26 cellular contexts compared by ENCODE assay signal in genomic region chr5:125115180-125115495, GRCh38.
A peak's percentile ranks its signal among the peaks of the same experiment; 100 is the strongest.
DNase-seq lines count a peak whose midpoint lies in the region; ATAC-seq, FAIRE-seq and TF ChIP-seq lines count a peak whose summit lies in the region.
"Had no signal": no experiment of that assay in that cellular context is flagged by ENCODE, and none has a peak within 500 bp of the region (broad histone marks: within the 10 kb centered on the region; RNA-seq: fewer than 3 reads in every experiment).

No MANE protein-coding gene starts in this region.

- peak; percentile 62 for ATAC-seq in HepG2
- ATAC-seq: GM12878, HCT116, Panc1 had no signal

- no peaks in the 10 kb centered on the region for H3K27me3 ChIP-seq in OCI-LY1 (ENCODE audit: insufficient read depth, low read length)
- no peaks in the 10 kb centered on the region for H3K27me3 ChIP-seq in HepG2 (ENCODE audit: control insufficient read depth in 1 of 2, insufficient read depth in 2 of 2, low read length in 2 of 2)
- H3K27me3 ChIP-seq in osteoblast (ENCODE audit: insufficient read depth, low read length): no peaks in the 10 kb centered on the region
- H3K27me3 ChIP-seq: SJCRH30 had no signal

- H3K9ac ChIP-seq in OCI-LY1 (ENCODE audit: low read length) (no peak overlapping the region), HepG2 (ENCODE audit: insufficient read depth, low read depth, low read length) (no peak overlapping the region)

- H4K20me1 ChIP-seq in OCI-LY1 (ENCODE audit: insufficient read depth, low read length) (no peaks in the 10 kb centered on the region), HepG2 (ENCODE audit: insufficient read depth, low read length) (no peaks in the 10 kb centered on the region), osteoblast (ENCODE audit: insufficient read depth, low read length) (no peaks in the 10 kb centered on the region)

- H3K36me3 ChIP-seq in OCI-LY1 (ENCODE audit: insufficient read depth, low read length): no peaks in the 10 kb centered on the region
- H3K36me3 ChIP-seq in HepG2 (replicated peaks in 1 of 2; ENCODE audit: control insufficient read depth in 1 of 2, insufficient read depth in 2 of 2, low read length in 2 of 2): no peaks in the 10 kb centered on the region
- no peaks in the 10 kb centered on the region for H3K36me3 ChIP-seq in osteoblast (ENCODE audit: insufficient read depth, low read length)
- H3K36me3 ChIP-seq: SJCRH30 had no signal

- FAIRE-seq in HepG2 (lab: Jason Lieb, UNC): no peak
- FAIRE-seq: A204.1, GM12878, H1 had no signal

- TF ChIP-seq EP300 in HepG2 (IDR thresholded peaks at IDR 0.05; ENCODE audit: low read depth in 2 of 2, low read length in 2 of 2): no peak
- no peak for TF ChIP-seq EP300 in HepG2 (CRISPR knock-in tag; IDR thresholded peaks at IDR 0.05; ENCODE audit: borderline replicate concordance)

- peak; percentile 20 for DNase-seq in AG20443 (ENCODE audit: low spot score)
- DNase-seq in HepG2 (ENCODE audit: low spot score): no peak
- DNase-seq in osteoblast (ENCODE audit: insufficient read length, low spot score, missing footprints): no peak
- no peak for DNase-seq in activated effector memory CD4-positive, alpha-beta T cell treated with Interleukin-2 at 50 U/mL for 16 hours
- DNase-seq in GM13977 (ENCODE audit: low spot score): no peak
- DNase-seq in NCI-H2107 treated with DMSO at 0.1 percent for 48 hours (lab: John Stamatoyannopoulos, UW; ENCODE audit: unreplicated experiment): no peak
- DNase-seq: Caco-2; CD4-positive, alpha-beta memory T cell; DMS 273 treated with DMSO at 0.1 percent for 48 hours; DND-41; KG1; NCI-H1092 treated with DMSO at 0.1 percent for 48 hours; NCI-H1436 treated with DMSO at 0.1 percent for 48 hours; NCI-H2029; NCI-H345; NCI-H524; NCI-H774; NK-92 treated with Interleukin-12 subunit alpha and Interleukin-12 subunit beta, amount 100 ng/mL, for 24 hours; SJCRH30 had no signal

- POLR2A ChIA-PET in HepG2 (lab: Yijun Ruan, JAX): no interaction called here

- peak overlapping the region; percentile 15; the same call in 1 of the 2 replicates for H3K4me2 ChIP-seq in OCI-LY1 (ENCODE audit: low read length)
- H3K4me2 ChIP-seq in HepG2 (ENCODE audit: low read depth, low read length): no peak overlapping the region
- no peak overlapping the region for H3K4me2 ChIP-seq in osteoblast (ENCODE audit: insufficient read depth, low read length)

- no peak overlapping the region for H2AFZ ChIP-seq in OCI-LY1 (ENCODE audit: low read length)
- H2AFZ ChIP-seq in HepG2 (ENCODE audit: low read length): no peak overlapping the region
- H2AFZ ChIP-seq in osteoblast (ENCODE audit: low read length): peak overlapping the region; percentile 8

- in situ Hi-C loops in HepG2 (cut with HindIII; ENCODE audit: extremely low pct_ligation_motif_present, low pct_unique_long_range_greater_than_20kb) (no loop called here), GM13977 (cut with MboI; ENCODE audit: low pct_unique_long_range_greater_than_20kb, low sequenced_read_pairs, unreplicated experiment) (no loop called here)

- H3F3A ChIP-seq in OCI-LY1 (ENCODE audit: insufficient read depth, low read length): no peaks in the 10 kb centered on the region

- no peak for TF ChIP-seq CTCF in OCI-LY1 (IDR thresholded peaks at IDR 0.05; ENCODE audit: low read length)
- TF ChIP-seq CTCF in HepG2 (CRISPR knock-in tag; IDR thresholded peaks at IDR 0.05): no peak
- TF ChIP-seq CTCF in osteoblast (IDR thresholded peaks at IDR 0.05; ENCODE audit: extremely low read depth, low read depth, low read length): no peak
- TF ChIP-seq CTCF in GM13977 (IDR thresholded peaks at IDR 0.05; ENCODE audit: extremely low read depth, insufficient read depth, missing control alignments): no peak

- H3K9me3 ChIP-seq in OCI-LY1 (ENCODE audit: low read length): no peaks in the 10 kb centered on the region
- H3K9me3 ChIP-seq in HepG2 (ENCODE audit: low read length): no peaks in the 10 kb centered on the region
- H3K9me3 ChIP-seq in osteoblast (ENCODE audit: low read depth, low read length): no peaks in the 10 kb centered on the region
- H3K9me3 ChIP-seq: Caco-2, SJCRH30 had no signal

- no peak for TF ChIP-seq POLR2A in HepG2 (IDR thresholded peaks at IDR 0.05; ENCODE audit: insufficient read depth in 1 of 2, low read depth in 2 of 2, low read length in 2 of 2)

- H3K79me2 ChIP-seq in OCI-LY1 (ENCODE audit: insufficient read depth, low read length) (no peaks in the 10 kb centered on the region), HepG2 (ENCODE audit: insufficient read depth, low read length) (no peaks in the 10 kb centered on the region), osteoblast (ENCODE audit: insufficient read depth, low read length) (no peaks in the 10 kb centered on the region)

- H3K4me1 ChIP-seq in OCI-LY1 (ENCODE audit: insufficient read depth, low read length, severe bottlenecking): peaks cover 17% of the 10 kb centered on the region
- peaks cover 13% of the 10 kb centered on the region for H3K4me1 ChIP-seq in HepG2 (ENCODE audit: insufficient read depth, low read length)
- H3K4me1 ChIP-seq in osteoblast (ENCODE audit: insufficient read depth, low read length): no peaks in the 10 kb centered on the region
- H3K4me1 ChIP-seq: SJCRH30 had no signal

- H3K27ac ChIP-seq in OCI-LY1 (ENCODE audit: low read depth, low read length, poor library complexity, severe bottlenecking) (no peak overlapping the region), HepG2 (ENCODE audit: extremely low read length, insufficient read depth, low read length) (no peak overlapping the region), osteoblast (ENCODE audit: low read depth, low read length) (no peak overlapping the region)
- H3K27ac ChIP-seq: HL-60, SJCRH30 had no signal

- no peaks in the 10 kb centered on the region for H3K9me2 ChIP-seq in OCI-LY1 (ENCODE audit: low read depth, low read length)

- no peak for TF ChIP-seq RAD21 in HepG2 (CRISPR knock-in tag; IDR thresholded peaks at IDR 0.05)

- no peak overlapping the region for H3K4me3 ChIP-seq in OCI-LY1 (ENCODE audit: low read depth, low read length, poor library complexity, severe bottlenecking)
- H3K4me3 ChIP-seq in HepG2 (replicated peaks in 1 of 3; ENCODE audit: insufficient read depth in 1 of 3, low read depth in 2 of 3, low read length in 3 of 3): no peak overlapping the region
- H3K4me3 ChIP-seq in osteoblast (ENCODE audit: insufficient read depth, low read length): no peak overlapping the region
- H3K4me3 ChIP-seq: GM12878, SJCRH30 had no signal

- CTCF ChIA-PET in HepG2 (lab: Yijun Ruan, JAX; ENCODE audit: low intra/inter-chr PET ratio, low total read pairs): no interaction called here

- intact Hi-C loops in HepG2 (cut with micrococcal nuclease; ENCODE audit: unreplicated experiment): no loop called here

- 29% methylated on average over 6 of the region's 6 CpGs for WGBS in HepG2 (ENCODE audit: low lambda C conversion rate)

- no TSS peak for BruUV-seq in HepG2 (replicated peaks; lab: Mats Ljungman, UMichigan)

TF ChIP-seq in HepG2, 621 proteins besides CTCF, POLR2A, EP300 and RAD21:
- TF ChIP-seq NFATC3 (CRISPR knock-in tag; IDR thresholded peaks at IDR 0.05) (no peak), ARID3A (IDR thresholded peaks at IDR 0.05; ENCODE audit: low read depth, low read length) (0 out of 2 replicates have a peak, but pooled peaks have one; percentile 1), KDM6A (CRISPR knock-in tag; IDR thresholded peaks at IDR 0.05; ENCODE audit: low read depth) (no peak)
